In the genomic region with DNA sequence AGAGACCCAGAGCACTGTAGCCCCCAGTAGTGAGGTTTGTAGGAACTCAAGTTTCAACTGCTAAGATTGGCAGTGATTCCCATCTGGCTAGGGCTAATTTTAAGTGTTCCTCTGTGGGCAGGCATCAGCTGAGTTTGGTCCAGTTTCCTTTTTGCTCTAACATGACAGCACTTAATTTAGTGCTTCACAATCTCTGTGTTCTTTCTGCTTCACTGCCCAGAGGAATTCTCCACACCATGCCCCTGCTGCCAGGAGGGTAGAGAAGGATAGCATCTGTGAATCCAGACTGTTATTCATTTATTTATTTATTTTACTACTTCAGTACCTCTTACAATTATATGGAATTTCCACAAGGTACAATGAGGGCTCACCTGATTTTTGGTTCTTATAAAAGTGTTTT, we compare ENCODE assay signal across 14 cellular contexts.
"Had no signal": no experiment of that assay in that cellular context is flagged by ENCODE, and none has a peak within 500 bp of the region (broad histone marks: within the 10 kb centered on the region; RNA-seq: fewer than 3 reads in every experiment).

No MANE protein-coding gene starts in this region.

- H3K4me3 ChIP-seq: body of pancreas, esophagus muscularis mucosa, left lung, ovary, testis, upper lobe of right lung had no signal

- DNase-seq: activated CD4-positive, alpha-beta T cell treated with anti-CD3 and anti-CD28 coated beads for 48 hours; activated naive CD4-positive, alpha-beta T cell treated with Interleukin-2 at 50 U/mL for 16 hours; activated naive CD8-positive, alpha-beta T cell treated with anti-CD3 and anti-CD28 coated beads, Interleukin-2, amount 50 U/mL, for 24 hours; body of pancreas; central memory CD4-positive, alpha-beta T cell; glutamatergic neuron; left lung; ovary; stimulated activated CD4-positive, alpha-beta T cell treated with anti-CD3 and anti-CD28 coated beads, Interleukin-4, amount 100 ng/mL, for 24 hours; stimulated activated naive CD8-positive, alpha-beta T cell treated with anti-CD3 and anti-CD28 coated beads, Interleukin-15, amount 100 ng/mL, for 72 hours; testis; upper lobe of right lung had no signal

- H3K27ac ChIP-seq: body of pancreas, esophagus muscularis mucosa, left lung, ovary, testis, upper lobe of right lung had no signal

- H3K4me1 ChIP-seq: body of pancreas, esophagus muscularis mucosa, left lung, testis, upper lobe of right lung had no signal

- H3K36me3 ChIP-seq: esophagus muscularis mucosa, left lung, ovary, upper lobe of right lung had no signal

- H3K9me3 ChIP-seq: body of pancreas, esophagus muscularis mucosa, ovary, testis, upper lobe of right lung had no signal

- H3K27me3 ChIP-seq: body of pancreas, esophagus muscularis mucosa, left lung, ovary, testis, upper lobe of right lung had no signal

- ATAC-seq: body of pancreas; left lung; stimulated activated naive CD8-positive, alpha-beta T cell treated with anti-CD3 and anti-CD28 coated beads, Interleukin-15, amount 100 ng/mL, for 72 hours; upper lobe of right lung; WTC11 had no signal
